Comparison of ENCODE assay signal across 17 cellular contexts in genomic region chr10:78367751-78368150, GRCh38.
DNase-seq lines count a peak whose midpoint lies in the region; TF ChIP-seq lines count a peak whose summit lies in the region.
"Had no signal": no experiment of that assay in that cellular context is flagged by ENCODE, and none has a peak within 500 bp of the region (broad histone marks: within the 10 kb centered on the region; RNA-seq: fewer than 3 reads in every experiment).

No MANE protein-coding gene starts in this region.

- H3K36me3 Mint-ChIP-seq in progenitor cell of endocrine pancreas (ENCODE audit: insufficient read depth), result no peaks in the 10 kb centered on the region
- H3K36me3 Mint-ChIP-seq: CD8-positive, alpha-beta memory T cell had no signal

- intact Hi-C loops in left ventricle myocardium inferior (cut with micrococcal nuclease), result no loop called here

- peaks cover 81% of the 10 kb centered on the region for H3K27me3 Mint-ChIP-seq in progenitor cell of endocrine pancreas

- no peaks in the 10 kb centered on the region for H3K9me3 ChIP-seq in cardiac muscle cell (ENCODE audit: low read depth)
- no peaks in the 10 kb centered on the region for H3K9me3 ChIP-seq in left ventricle myocardium inferior (replicated peaks)
- H3K9me3 ChIP-seq in muscle layer of colon (ENCODE audit: low read length), result no peaks in the 10 kb centered on the region
- H3K9me3 ChIP-seq in stomach smooth muscle (ENCODE audit: control insufficient read depth in 2 of 2, low read length in 2 of 2), result no peaks in the 10 kb centered on the region
- H3K9me3 ChIP-seq: BLaER1, Caco-2 had no signal

- H3K27me3 ChIP-seq in cardiac muscle cell, result no peaks in the 10 kb centered on the region
- no peaks in the 10 kb centered on the region for H3K27me3 ChIP-seq in left ventricle myocardium inferior (ENCODE audit: low read depth)
- H3K27me3 ChIP-seq in muscle layer of colon (ENCODE audit: control insufficient read depth in 1 of 2, insufficient read depth in 2 of 2, low read length in 2 of 2), result no peaks in the 10 kb centered on the region
- H3K27me3 ChIP-seq in stomach smooth muscle (ENCODE audit: control insufficient read depth in 1 of 2, insufficient read depth in 2 of 2, low read length in 2 of 2), result no peaks in the 10 kb centered on the region
- H3K27me3 ChIP-seq: BLaER1 had no signal

- H3K27ac ChIP-seq in cardiac muscle cell, result peak overlapping the region; percentile 18
- H3K27ac ChIP-seq in left ventricle myocardium inferior (replicated peaks), result no peak overlapping the region
- H3K27ac ChIP-seq in muscle layer of colon (ENCODE audit: low read depth, low read length), result peak overlapping the region; percentile 44
- H3K27ac ChIP-seq in stomach smooth muscle (ENCODE audit: low read length), result peak overlapping the region; percentile 41
- H3K27ac ChIP-seq: BLaER1 had no signal

- H3K4me3 Mint-ChIP-seq in progenitor cell of endocrine pancreas (ENCODE audit: low read depth), result no peak overlapping the region
- H3K4me3 Mint-ChIP-seq: CD8-positive, alpha-beta memory T cell; HFFc6 had no signal

- DNase-seq in cardiac muscle cell (ENCODE audit: low read depth in 1 of 2, low spot score in 1 of 2) (no peak), left ventricle myocardium inferior (no peak), progenitor cell of endocrine pancreas (ENCODE audit: low spot score, unreplicated experiment) (no peak), mesenteric fat pad (ENCODE audit: low spot score) (no peak)
- DNase-seq in activated naive CD4-positive, alpha-beta T cell (lab: John Stamatoyannopoulos, UW), result no peak
- no peak for DNase-seq in stimulated activated CD4-positive, alpha-beta T cell treated with anti-CD3 and anti-CD28 coated beads, Interleukin-2, amount 100 ng/mL, for 48 hours
- DNase-seq: 8988T; AML-193; Caco-2; CD8-positive, alpha-beta memory T cell; DND-41; GDM1; HCEC 1CT; HFFc6 had no signal

- H3K4me3 ChIP-seq in cardiac muscle cell, result no peak overlapping the region
- no peak overlapping the region for H3K4me3 ChIP-seq in left ventricle myocardium inferior
- H3K4me3 ChIP-seq in muscle layer of colon (ENCODE audit: low read depth in 1 of 2, low read length in 2 of 2), result no peak overlapping the region
- H3K4me3 ChIP-seq in stomach smooth muscle (ENCODE audit: low read length in 2 of 2), result no peak overlapping the region
- H3K4me3 ChIP-seq: BLaER1 had no signal

- TF ChIP-seq CTCF in cardiac muscle cell (IDR thresholded peaks at IDR 0.05; ENCODE audit: low read depth, low read length) (no peak), left ventricle myocardium inferior (IDR thresholded peaks at IDR 0.05; ENCODE audit: borderline replicate concordance) (no peak), progenitor cell of endocrine pancreas (IDR thresholded peaks at IDR 0.05; ENCODE audit: unreplicated experiment) (no peak)

- H3K4me1 ChIP-seq in cardiac muscle cell (ENCODE audit: low read depth), result peaks cover 17% of the 10 kb centered on the region
- H3K4me1 ChIP-seq in left ventricle myocardium inferior, result no peaks in the 10 kb centered on the region
- H3K4me1 ChIP-seq in muscle layer of colon (ENCODE audit: insufficient read depth, low read length), result peaks cover 29% of the 10 kb centered on the region
- H3K4me1 ChIP-seq in stomach smooth muscle (ENCODE audit: control insufficient read depth, insufficient read depth, low read length), result peaks cover 45% of the 10 kb centered on the region
- H3K4me1 ChIP-seq: Caco-2 had no signal

- H3K36me3 ChIP-seq in cardiac muscle cell (no peaks in the 10 kb centered on the region), left ventricle myocardium inferior (no peaks in the 10 kb centered on the region), muscle layer of colon (ENCODE audit: insufficient read depth, low read length) (no peaks in the 10 kb centered on the region), stomach smooth muscle (ENCODE audit: control insufficient read depth in 2 of 2, insufficient read depth in 2 of 2, low read length in 2 of 2) (no peaks in the 10 kb centered on the region)
- H3K36me3 ChIP-seq: BLaER1 had no signal

- peak overlapping the region; percentile 33 for H3K27ac Mint-ChIP-seq in progenitor cell of endocrine pancreas
- H3K27ac Mint-ChIP-seq: CD8-positive, alpha-beta memory T cell; HFFc6 had no signal

- no peaks in the 10 kb centered on the region for H3K9me3 Mint-ChIP-seq in progenitor cell of endocrine pancreas (ENCODE audit: low read depth)
- H3K9me3 Mint-ChIP-seq: CD8-positive, alpha-beta memory T cell; HFFc6 had no signal

- H3K4me1 Mint-ChIP-seq in progenitor cell of endocrine pancreas (ENCODE audit: low read depth), result peaks cover 14% of the 10 kb centered on the region
- H3K4me1 Mint-ChIP-seq: CD8-positive, alpha-beta memory T cell had no signal

- no peak overlapping the region for H3K9ac ChIP-seq in muscle layer of colon (ENCODE audit: low read length)
- H3K9ac ChIP-seq in stomach smooth muscle (ENCODE audit: low read length in 2 of 2), result no peak overlapping the region
- H3K9ac ChIP-seq: BLaER1 had no signal
